In the genomic region with DNA sequence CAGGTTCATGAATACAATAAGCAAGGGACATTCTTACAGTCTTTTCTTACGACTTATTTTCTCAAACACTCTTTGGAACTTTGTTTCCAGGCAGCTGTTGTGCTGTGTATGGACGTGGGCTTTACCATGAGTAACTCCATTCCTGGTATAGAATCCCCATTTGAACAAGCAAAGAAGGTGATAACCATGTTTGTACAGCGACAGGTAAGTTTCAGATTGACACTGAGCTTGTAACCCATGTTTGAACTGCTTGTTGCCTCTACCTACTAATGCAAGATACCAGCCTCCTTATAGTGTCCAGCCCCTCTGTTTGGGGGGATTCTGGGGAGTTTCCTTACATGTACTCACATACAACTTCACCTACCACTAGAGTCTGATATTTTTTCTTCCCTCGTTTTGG, we compare ENCODE assay signal across 1 cellular context.
TF ChIP-seq lines count a peak whose summit lies in the region.

No MANE protein-coding gene starts in this region.

TF ChIP-seq in WTC11, 78 proteins besides CTCF, POLR2A, EP300 and RAD21 (continued from another document):
- TF ChIP-seq ZNF512 (CRISPR knock-in tag; IDR thresholded peaks at IDR 0.05; ENCODE audit: borderline replicate concordance), result no peak
TF ChIP-seq in WTC11: peak in this region for 0.
